In the genomic region with DNA sequence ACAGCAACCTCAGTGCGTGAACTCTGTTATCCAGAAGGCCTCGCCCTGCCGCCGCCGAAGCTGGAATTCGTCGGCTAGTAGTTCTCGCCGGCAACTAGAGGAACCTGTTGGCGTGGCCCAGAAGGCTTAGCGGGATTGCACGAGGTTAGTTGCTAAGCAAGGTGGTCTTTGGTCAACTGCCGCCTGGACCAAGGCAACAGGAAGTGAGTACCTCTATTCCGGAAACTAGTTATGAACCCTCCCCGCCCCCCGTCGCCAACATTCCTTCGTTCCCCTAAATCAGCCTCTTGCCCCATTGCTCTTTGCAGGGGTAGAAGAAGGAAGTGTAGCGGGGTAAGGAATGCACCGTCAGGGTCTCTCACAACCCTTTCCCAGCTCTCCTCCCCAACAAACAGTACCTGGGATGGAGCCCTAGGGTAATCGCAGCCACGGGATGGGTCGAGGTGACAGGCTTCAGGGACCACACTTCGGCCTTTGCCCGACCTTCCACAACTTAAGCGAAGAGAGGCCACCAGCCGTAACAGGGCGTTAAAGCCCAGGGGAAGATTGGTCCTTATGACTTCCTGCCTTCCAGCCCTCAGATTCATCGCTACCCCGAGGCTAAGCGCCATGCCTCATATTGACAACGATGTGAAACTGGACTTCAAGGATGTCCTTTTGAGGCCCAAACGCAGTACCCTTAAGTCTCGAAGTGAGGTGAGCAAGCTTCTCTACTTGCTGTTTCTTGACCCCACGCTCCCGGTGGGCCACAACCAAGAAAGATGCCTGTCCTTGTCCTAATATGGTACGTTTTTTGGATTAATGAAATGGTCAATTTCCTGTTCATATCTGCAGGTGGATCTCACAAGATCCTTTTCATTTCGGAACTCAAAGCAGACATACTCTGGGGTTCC, we compare ENCODE assay signal across 8 cellular contexts. TPM values are rescaled to one million over a fixed set of nuclear protein-coding genes. Genes with fewer than 3 reads are reported as not detected.
A peak's percentile ranks its signal among the peaks of the same experiment; 100 is the strongest.
DNase-seq lines count a peak whose midpoint lies in the region; ATAC-seq, FAIRE-seq and TF ChIP-seq lines count a peak whose summit lies in the region.

A gene (plus strand): TSS at position 285 of the 893 bp plus-strand sequence. CDS start 325 bp downstream, at position 610.

- intact Hi-C loops in uterus (cut with DNase I; ENCODE audit: low total_unique reads), result loop anchor here (10.0 kb wide), 1 partner anchor 202 kb away; no protein-coding TSS in a partner anchor

- H4K20me1 ChIP-seq in DND-41 (ENCODE audit: insufficient read depth, low read length) (peaks cover 4% of the 10 kb centered on the region; the same call in 1 of the 2 replicates), H1 (replicated peaks in 1 of 2; ENCODE audit: control insufficient read depth in 1 of 2, insufficient read depth in 2 of 2, low read length in 2 of 2) (peaks cover 0 to 7% of the 10 kb centered on the region in 2 experiments)

- peaks cover 69% of the 10 kb centered on the region for H3K79me2 ChIP-seq in DND-41 (ENCODE audit: insufficient read depth, low read length)
- H3K79me2 ChIP-seq in H1 (ENCODE audit: control insufficient read depth in 1 of 2, insufficient read depth in 2 of 2, low read length in 2 of 2), result peaks cover 3 to 42% of the 10 kb centered on the region in 2 experiments; a peak in 2 of 4 replicates

- H3K36me3 ChIP-seq in DND-41 (ENCODE audit: insufficient read depth, low read length), result peaks cover 52% of the 10 kb centered on the region
- peaks cover 5 to 31% (median 22%) of the 10 kb centered on the region in 4 experiments for H3K36me3 ChIP-seq in H1 (ENCODE audit: control insufficient read depth in 2 of 4, insufficient read depth in 4 of 4, low read length in 3 of 4)
- no peaks in the 10 kb centered on the region for H3K36me3 ChIP-seq in uterus

- TF ChIP-seq RAD21 in H1 (IDR thresholded peaks at IDR 0.05 in 1 of 2, conservative IDR thresholded peaks at IDR 0.05 in 1 of 2; ENCODE audit: low read depth in 2 of 2, low read length in 2 of 2), result no peak

- POLR2A ChIA-PET in H1 (lab: Charles Lee; ENCODE audit: partially characterized antibody), result interaction anchor here (0.7 to 2.3 kb wide), 13 partner anchors 9 to 92 kb away, joined by 3 to 12 read pairs (median 5); a partner anchor contains a TSS

- 0 out of 3 replicates have a peak, but pooled peaks of 1 of the 2 experiments have one; percentile 14 for TF ChIP-seq EP300 in H1 (IDR thresholded peaks at IDR 0.05; ENCODE audit: borderline replicate concordance in 1 of 2, low read depth in 2 of 2, low read length in 2 of 2)

- DNase-seq in DND-41, result no peak
- DNase-seq in H1 (ENCODE audit: low read depth in 1 of 2, low spot score in 2 of 2), result no peak
- no peak for DNase-seq in uterus
- DNase-seq in GM19240 (ENCODE audit: insufficient read length, low spot score), result no peak

- H4K5ac ChIP-seq in H1 (ENCODE audit: insufficient read length, low read depth, low read length), result peak within 1 kb of the TSS; percentile 100

- H3K27ac ChIP-seq in DND-41 (ENCODE audit: low read length), result peak within 1 kb of the TSS; percentile 89
- H3K27ac ChIP-seq in H1 (ENCODE audit: low read depth, low read length), result peak within 1 kb of the TSS; percentile 94
- peak within 1 kb of the TSS; percentile 83 to 84 for H3K27ac ChIP-seq in uterus

- H3K4me2 ChIP-seq in DND-41 (ENCODE audit: insufficient read depth, low read length), result peak within 1 kb of the TSS; percentile 99
- peak within 1 kb of the TSS; percentile 86 to 92 for H3K4me2 ChIP-seq in H1 (ENCODE audit: insufficient read depth in 1 of 2, low read depth in 2 of 2, low read length in 2 of 2)

- H3K79me1 ChIP-seq in H1 (ENCODE audit: low read depth, low read length), result no peaks in the 10 kb centered on the region; the same call in 1 of the 2 replicates

- peak within 1 kb of the TSS; percentile 57 for H2BK120ac ChIP-seq in H1 (replicated peaks; ENCODE audit: low read depth, low read length)

- H3K9me3 ChIP-seq in DND-41 (ENCODE audit: insufficient read depth, low read length, severe bottlenecking) (no peaks in the 10 kb centered on the region), H1 (ENCODE audit: insufficient read depth in 2 of 2, low read depth in 1 of 2, low read length in 1 of 2) (no peaks in the 10 kb centered on the region), mononuclear cell (ENCODE audit: low read depth, low read length) (no peaks in the 10 kb centered on the region), uterus (no peaks in the 10 kb centered on the region)

- CTCF ChIA-PET in H1 (lab: Charles Lee; ENCODE audit: partially characterized antibody), result interaction anchor here (0.7 to 1.8 kb wide), 7 partner anchors 9 to 280 kb away, joined by 3 to 7 read pairs (median 3); a partner anchor contains a TSS

- peak; percentile 54; the same call in 1 of the 2 replicates for TF ChIP-seq POLR2A in Raji (IDR thresholded peaks at IDR 0.05; ENCODE audit: insufficient read depth, low read depth, low read length)
- peak; percentile 25 to 33; a peak in 1 of 3 replicates for TF ChIP-seq POLR2A in H1 (IDR thresholded peaks at IDR 0.05; ENCODE audit: control extremely low read depth in 1 of 2, low read depth in 2 of 2, low read length in 2 of 2)
- TF ChIP-seq POLR2A in uterus (IDR thresholded peaks at IDR 0.05), result no peak

- H3K23me2 ChIP-seq in H1 (ENCODE audit: low read depth, low read length), result peaks cover 11% of the 10 kb centered on the region

- peak within 1 kb of the TSS; percentile 97 for H3K56ac ChIP-seq in H1 (replicated peaks; ENCODE audit: insufficient read length, low read depth, low read length)

- peak within 1 kb of the TSS; percentile 46; the same call in 1 of the 2 replicates for H2BK15ac ChIP-seq in H1 (ENCODE audit: low read length)

- H3K27me3 ChIP-seq in DND-41 (ENCODE audit: insufficient read depth, low read length, poor library complexity), result no peaks in the 10 kb centered on the region
- H3K27me3 ChIP-seq in H1 (replicated peaks in 1 of 4; ENCODE audit: control insufficient read depth in 3 of 4, extremely low read depth in 1 of 4, insufficient read depth in 3 of 4, low read length in 3 of 4), result no peaks in the 10 kb centered on the region; a peak in 1 of 7 replicates
- no peaks in the 10 kb centered on the region for H3K27me3 ChIP-seq in mononuclear cell (ENCODE audit: insufficient read depth, low read length)
- H3K27me3 ChIP-seq in uterus, result no peaks in the 10 kb centered on the region

- no peak for TF ChIP-seq CTCF in DND-41 (IDR thresholded peaks at IDR 0.05; ENCODE audit: borderline replicate concordance, extremely low read depth, low read length, poor library complexity, severe bottlenecking)
- TF ChIP-seq CTCF in H1 (IDR thresholded peaks at IDR 0.05; ENCODE audit: control extremely low read depth in 1 of 3, insufficient read depth in 1 of 3, low read depth in 1 of 3, low read length in 3 of 3), result no peak
- no peak for TF ChIP-seq CTCF in uterus (IDR thresholded peaks at IDR 0.05)

- 12% methylated on average over 38 of the region's 38 CpGs; no CpG with 5 or more reads in 1 of the 2 experiments for WGBS in H1 (ENCODE audit: extremely low coverage in 1 of 2, insufficient coverage in 1 of 2, insufficient read length in 1 of 2, insufficient replicate concordance in 2 of 2, low coverage in 1 of 2, low lambda C conversion rate in 2 of 2, missing lambda C conversion rate in 1 of 2), 2 experiments

- peak within 1 kb of the TSS; percentile 96 for H2BK5ac ChIP-seq in H1 (ENCODE audit: low read depth, low read length)

- peak within 1 kb of the TSS; percentile 69; the same call in 1 of the 2 replicates for H2BK12ac ChIP-seq in H1 (ENCODE audit: low read depth, low read length)

- H3K4me3 ChIP-seq in DND-41 (ENCODE audit: low read depth in 1 of 2, low read length in 2 of 2) (peak within 1 kb of the TSS; percentile 52 to 75), H1 (ENCODE audit: extremely low read depth in 1 of 4, insufficient read depth in 2 of 4, low read depth in 3 of 4, low read length in 4 of 4) (peak within 1 kb of the TSS; percentile 81 to 97 (median 88)), mononuclear cell (ENCODE audit: low read length) (peak within 1 kb of the TSS; percentile 67), uterus (peak within 1 kb of the TSS; percentile 66 to 97)

- no peak for FAIRE-seq in H1 (lab: Jason Lieb, UNC)

- no peak within 1 kb of the TSS for H2BK20ac ChIP-seq in H1 (ENCODE audit: low read length)

- peak within 1 kb of the TSS; percentile 7 for H3K4ac ChIP-seq in H1 (replicated peaks; ENCODE audit: insufficient read length, low read depth, low read length)

- H3K9ac ChIP-seq in DND-41 (ENCODE audit: low read depth, low read length), result peak within 1 kb of the TSS; percentile 67
- H3K9ac ChIP-seq in H1 (replicated peaks in 1 of 4; ENCODE audit: extremely low read depth in 1 of 4, low read depth in 3 of 4, low read length in 3 of 4), result peak within 1 kb of the TSS; percentile 81 to 89 (median 84)

- peak within 1 kb of the TSS; percentile 80 for H2AFZ ChIP-seq in DND-41 (ENCODE audit: low read depth, low read length)
- H2AFZ ChIP-seq in H1 (ENCODE audit: low read length), result peak within 1 kb of the TSS; percentile 96

- ATAC-seq in DND-41 (ENCODE audit: insufficient read depth, low read depth), result peak; percentile 58
- peak; percentile 52 for ATAC-seq in GM19324 (IDR thresholded peaks at IDR 0.05; ENCODE audit: low FRiP score, unreplicated experiment)
- peak; percentile 46 for ATAC-seq in HG03175 (IDR thresholded peaks at IDR 0.05; ENCODE audit: unreplicated experiment)

- H3K14ac ChIP-seq in H1 (ENCODE audit: insufficient read length), result no peak within 1 kb of the TSS

- 0 out of 2 replicates have a peak within 1 kb of the TSS, but pooled peaks have one; percentile 96 for H2AK5ac ChIP-seq in H1 (ENCODE audit: low read depth, low read length)

- peak within 1 kb of the TSS; percentile 93 for H4K8ac ChIP-seq in H1 (ENCODE audit: extremely low read depth, insufficient read depth, low read length)

- H4K91ac ChIP-seq in H1 (replicated peaks; ENCODE audit: insufficient read length, low read length), result peak within 1 kb of the TSS; percentile 90

- H3K23ac ChIP-seq in H1 (ENCODE audit: insufficient read length), result no peak within 1 kb of the TSS

- H3K4me1 ChIP-seq in DND-41 (ENCODE audit: insufficient read depth, low read length) (peaks cover 42% of the 10 kb centered on the region), H1 (replicated peaks in 1 of 4; ENCODE audit: control insufficient read depth in 3 of 4, insufficient read depth in 4 of 4, low read length in 3 of 4) (peaks cover 2 to 14% (median 4%) of the 10 kb centered on the region in 4 experiments; a peak in 5 of 7 replicates), mononuclear cell (ENCODE audit: insufficient read depth, low read length) (peaks cover 46% of the 10 kb centered on the region), uterus (peaks cover 0 to 10% of the 10 kb centered on the region in 2 donors)

- peak within 1 kb of the TSS; percentile 99 for H3K18ac ChIP-seq in H1 (ENCODE audit: extremely low read depth, low read length)

RNA-seq across cellular contexts. Expression of the gene that starts here (rescaled TPM):
- total RNA-seq in H1 (2021; fragmentation: NEBNext Ultra II Directional; extraction: Animal tissue kit (Norgen Biotek cat#: 25700)), result 85.3 and 88.3 TPM in 2 replicates
- 52.9 and 61.6 TPM in 2 replicates for polyA plus RNA-seq in H1 (2011; rRNA removed)
- 84.7 TPM for polyA plus RNA-seq in H1 (2011; cell fraction: cytosol; rRNA removed)
- 82.6 TPM for polyA plus RNA-seq in H1 (2011; cell fraction: nucleus; rRNA removed)
- polyA plus RNA-seq in H1 (2012, experiment 1 of 2), result 91.9 to 106 TPM (median 101 TPM) in 4 replicates
- polyA plus RNA-seq in H1 (2012, experiment 2 of 2), result 59.5 TPM
- 58.1 TPM for polyA plus RNA-seq in H1 (2013, experiment 1 of 2)
- polyA plus RNA-seq in H1 (2013, experiment 2 of 2), result 63.5 TPM
- 71.1 and 110 TPM in 2 replicates for polyA minus RNA-seq in H1 (2011; rRNA and poly(A)+ RNA removed)
- polyA minus RNA-seq in H1 (2011; cell fraction: cytosol; rRNA and poly(A)+ RNA removed), result 41.1 TPM
- polyA minus RNA-seq in H1 (2011; cell fraction: nucleus; rRNA and poly(A)+ RNA removed), result 72.2 TPM
- total RNA-seq in mononuclear cell, result 31.1 TPM
- total RNA-seq in uterus, result 10 to 100 TPM; 38.9 to 60.9 (median 48.8) TPM

Comparison
In these comparisons a context has a peak if more than half of its experiments do, and no peak if none do; other contexts are left out.
1. POLR2A ChIP-seq: peak in Raji (single experiment) and H1 (2 of 2); none in uterus (0 of 2).
2. Peak in every context shown above with its lines, with median percentiles within 50 percentile points of each other: ATAC-seq, H3K27ac ChIP-seq and H3K4me3 ChIP-seq.